Comparison of ENCODE assay signal across 31 cellular contexts in genomic region chr10:71789871-71790270, GRCh38. TPM values are rescaled to one million over a fixed set of nuclear protein-coding genes. Genes with fewer than 3 reads are reported as not detected.
"Had no signal": no experiment of that assay in that cellular context is flagged by ENCODE, and none has a peak within 500 bp of the region (broad histone marks: within the 10 kb centered on the region; RNA-seq: fewer than 3 reads in every experiment).

No MANE protein-coding gene starts in this region.

- H3K4me1 ChIP-seq: colonic mucosa, esophagus muscularis mucosa, foreskin keratinocyte, gastroesophageal sphincter, heart left ventricle, prostate gland, right atrium auricular region, tibial nerve, upper lobe of left lung, vagina had no signal

- H3K4me3 Mint-ChIP-seq: dendritic cell treated with granulocyte-macrophage colony-stimulating factor and Interleukin-4, amounts not matched to agents 40 ng/mL and 50 ng/mL, for 4 days; endodermal cell; mesothelial cell of epicardium; natural killer cell treated with Interleukin-12 subunit alpha and Interleukin-12 subunit beta and Interleukin-15 and Interleukin-18, amount 100 ng/mL, for 72 hours; neural crest cell; stimulated activated effector memory CD8-positive, alpha-beta T cell treated with anti-CD3 and anti-CD28 coated beads, Interleukin-12 subunit alpha, Interleukin-12 subunit beta, amount 100 ng/mL, for 72 hours had no signal

- H3K9me3 ChIP-seq: colonic mucosa, esophagus muscularis mucosa, gastroesophageal sphincter, heart left ventricle, mucosa of descending colon, prostate gland, right atrium auricular region, thoracic aorta, tibial nerve, upper lobe of left lung, vagina had no signal

- H3K9me3 Mint-ChIP-seq: dendritic cell treated with granulocyte-macrophage colony-stimulating factor and Interleukin-4, amounts not matched to agents 40 ng/mL and 50 ng/mL, for 4 days; endodermal cell; memory B cell; mesothelial cell of epicardium; naive B cell; natural killer cell treated with Interleukin-12 subunit alpha and Interleukin-12 subunit beta and Interleukin-15 and Interleukin-18, amount 100 ng/mL, for 72 hours; neural crest cell; stimulated activated effector memory CD8-positive, alpha-beta T cell treated with anti-CD3 and anti-CD28 coated beads, Interleukin-12 subunit alpha, Interleukin-12 subunit beta, amount 100 ng/mL, for 72 hours had no signal

- H3K27ac Mint-ChIP-seq: dendritic cell treated with granulocyte-macrophage colony-stimulating factor and Interleukin-4, amounts not matched to agents 40 ng/mL and 50 ng/mL, for 4 days; endodermal cell; mesothelial cell of epicardium; naive B cell; natural killer cell treated with Interleukin-12 subunit alpha and Interleukin-12 subunit beta and Interleukin-15 and Interleukin-18, amount 100 ng/mL, for 72 hours; stimulated activated effector memory CD8-positive, alpha-beta T cell treated with anti-CD3 and anti-CD28 coated beads, Interleukin-12 subunit alpha, Interleukin-12 subunit beta, amount 100 ng/mL, for 72 hours had no signal

- H3K4me2 ChIP-seq: hepatocyte, smooth muscle cell had no signal

- DNase-seq: colonic mucosa; effector CD8-positive, alpha-beta T cell; endodermal cell; foreskin keratinocyte; kidney; naive B cell; stimulated activated CD4-positive, alpha-beta T cell treated with anti-CD3 and anti-CD28 coated beads, Interleukin-2, amount 100 ng/mL, for 24 hours; stimulated activated CD4-positive, alpha-beta T cell treated with anti-CD3 and anti-CD28 coated beads, Interleukin-4, amount 100 ng/mL, for 24 hours; stimulated activated naive CD4-positive, alpha-beta T cell treated with Interleukin-2 at 50 U/mL for 16 hours; upper lobe of left lung had no signal

- H3K4me3 ChIP-seq: colonic mucosa, esophagus muscularis mucosa, gastroesophageal sphincter, heart left ventricle, hepatocyte, lung, mucosa of descending colon, prostate gland, right atrium auricular region, smooth muscle cell, thoracic aorta, tibial nerve, upper lobe of left lung, vagina had no signal

- H3K79me2 ChIP-seq: hepatocyte had no signal

- H3K4me1 Mint-ChIP-seq: endodermal cell, mesothelial cell of epicardium, neural crest cell had no signal

- H3K36me3 Mint-ChIP-seq: mesothelial cell of epicardium; natural killer cell treated with Interleukin-12 subunit alpha and Interleukin-12 subunit beta and Interleukin-15 and Interleukin-18, amount 100 ng/mL, for 72 hours; stimulated activated effector memory CD8-positive, alpha-beta T cell treated with anti-CD3 and anti-CD28 coated beads, Interleukin-12 subunit alpha, Interleukin-12 subunit beta, amount 100 ng/mL, for 72 hours had no signal

- H3K36me3 ChIP-seq: colonic mucosa, heart left ventricle, prostate gland, right atrium auricular region, thoracic aorta, tibial nerve, upper lobe of left lung, vagina had no signal

- H3K27me3 ChIP-seq: colonic mucosa, esophagus muscularis mucosa, heart left ventricle, hepatocyte, right atrium auricular region, tibial nerve, upper lobe of left lung, vagina had no signal

- ATAC-seq: foreskin keratinocyte; gastroesophageal sphincter; left lobe of liver; sciatic nerve; stimulated activated effector memory CD8-positive, alpha-beta T cell treated with anti-CD3 and anti-CD28 coated beads, Interleukin-12 subunit alpha, Interleukin-12 subunit beta, amount 100 ng/mL, for 72 hours had no signal

- H3K27ac ChIP-seq: colonic mucosa, epithelial cell of prostate, esophagus muscularis mucosa, foreskin keratinocyte, gastroesophageal sphincter, heart left ventricle, hepatocyte, prostate gland, right atrium auricular region, thoracic aorta, tibial nerve, upper lobe of left lung, vagina had no signal

RNA-seq across cellular contexts. Expression of gene VSIR, which starts 16.6 kb away (rescaled TPM):
- total RNA-seq: neural crest cell had no signal
